ENCODE assay signal across 25 cellular contexts in genomic region chr3:30193625-30194044, GRCh38.
DNase-seq lines count a peak whose midpoint lies in the region; ATAC-seq, FAIRE-seq and TF ChIP-seq lines count a peak whose summit lies in the region.
"Had no signal": no experiment of that assay in that cellular context is flagged by ENCODE, and none has a peak within 500 bp of the region (broad histone marks: within the 10 kb centered on the region; RNA-seq: fewer than 3 reads in every experiment).

No MANE protein-coding gene starts in this region.

- H3K36me3 ChIP-seq in HepG2 (replicated peaks in 1 of 2; ENCODE audit: control insufficient read depth in 1 of 2, insufficient read depth in 2 of 2, low read length in 2 of 2) (no peaks in the 10 kb centered on the region), right lobe of liver (no peaks in the 10 kb centered on the region), PC-3 (ENCODE audit: low read depth, low read length) (no peaks in the 10 kb centered on the region)

- TF ChIP-seq POLR2A in HepG2 (IDR thresholded peaks at IDR 0.05; ENCODE audit: insufficient read depth in 1 of 2, low read depth in 2 of 2, low read length in 2 of 2) (no peak), right lobe of liver (IDR thresholded peaks at IDR 0.05) (no peak)

- no peak overlapping the region for H3K27ac Mint-ChIP-seq in glutamatergic neuron (ENCODE audit: unreplicated experiment)
- no peak overlapping the region for H3K27ac Mint-ChIP-seq in stimulated activated memory B cell treated with anti-CD40 and anti-IgM and Interleukin-4, amounts not matched to agents 10 μg/mL and 1 μg/mL and 100 μg/mL, for 72 hours
- H3K27ac Mint-ChIP-seq: activated CD4-positive, alpha-beta memory T cell treated with anti-CD3 and anti-CD28 coated beads, Interleukin-2, amount 10 ng/mL, durations not matched to agents 7 days and 5 days; nephron progenitor cell had no signal

- no peaks in the 10 kb centered on the region for H3K9me3 ChIP-seq in HepG2 (ENCODE audit: low read length)
- H3K9me3 ChIP-seq in right lobe of liver, result no peaks in the 10 kb centered on the region
- H3K9me3 ChIP-seq in PC-3 (ENCODE audit: low read length), result no peaks in the 10 kb centered on the region
- H3K9me3 ChIP-seq: body of pancreas, SK-N-SH had no signal

- ATAC-seq in HepG2 (no peak; the same call in 2 of the 3 replicates), right lobe of liver (no peak), PC-3 (peak; percentile 43; the same call in 1 of the 2 replicates), GM18907 (IDR thresholded peaks at IDR 0.05; ENCODE audit: unreplicated experiment) (no peak)
- ATAC-seq in stimulated activated memory B cell treated with anti-CD40 and anti-IgM and Interleukin-4, amounts not matched to agents 10 μg/mL and 1 μg/mL and 100 μg/mL, for 72 hours, result no peak
- ATAC-seq: body of pancreas, left ventricle myocardium superior had no signal

- in situ Hi-C loops in HepG2 (cut with HindIII; ENCODE audit: extremely low pct_ligation_motif_present, low pct_unique_long_range_greater_than_20kb), result loop anchor here (10.0 kb wide), 2 partner anchors 149 to 561 kb away; no protein-coding TSS in a partner anchor
- in situ Hi-C loops in GM13976 (cut with MboI; ENCODE audit: low sequenced_read_pairs, unreplicated experiment), result no loop called here

- no peak for TF ChIP-seq CTCF in HepG2 (CRISPR knock-in tag; IDR thresholded peaks at IDR 0.05)
- TF ChIP-seq CTCF in right lobe of liver (IDR thresholded peaks at IDR 0.05), result no peak
- TF ChIP-seq CTCF in PC-3 (conservative IDR thresholded peaks at IDR 0.05; ENCODE audit: low read depth, low read length), result no peak
- TF ChIP-seq CTCF in glutamatergic neuron (IDR thresholded peaks at IDR 0.05; ENCODE audit: partially characterized antibody, unreplicated experiment), result no peak
- TF ChIP-seq CTCF in GM13976 (IDR thresholded peaks at IDR 0.05; ENCODE audit: borderline replicate concordance, control extremely low read depth, extremely low read depth, insufficient read depth, missing control alignments), result no peak

- H3K27ac ChIP-seq in HepG2 (ENCODE audit: extremely low read length, insufficient read depth, low read length) (no peak overlapping the region), right lobe of liver (no peak overlapping the region), PC-3 (ENCODE audit: low read length) (no peak overlapping the region)
- H3K27ac ChIP-seq: body of pancreas, epithelial cell of prostate had no signal

- no peaks in the 10 kb centered on the region for H3K9me3 Mint-ChIP-seq in glutamatergic neuron (ENCODE audit: unreplicated experiment)
- no peaks in the 10 kb centered on the region for H3K9me3 Mint-ChIP-seq in stimulated activated memory B cell treated with anti-CD40 and anti-IgM and Interleukin-4, amounts not matched to agents 10 μg/mL and 1 μg/mL and 100 μg/mL, for 72 hours
- H3K9me3 Mint-ChIP-seq: activated CD4-positive, alpha-beta memory T cell treated with anti-CD3 and anti-CD28 coated beads, Interleukin-2, amount 10 ng/mL, durations not matched to agents 7 days and 5 days; nephron progenitor cell had no signal

- no peaks in the 10 kb centered on the region for H3K36me3 Mint-ChIP-seq in glutamatergic neuron (ENCODE audit: unreplicated experiment)
- no peaks in the 10 kb centered on the region for H3K36me3 Mint-ChIP-seq in stimulated activated memory B cell treated with anti-CD40 and anti-IgM and Interleukin-4, amounts not matched to agents 10 μg/mL and 1 μg/mL and 100 μg/mL, for 72 hours
- H3K36me3 Mint-ChIP-seq: CD14-positive monocyte had no signal

- H2AFZ ChIP-seq in HepG2 (ENCODE audit: low read length) (no peak overlapping the region), PC-3 (ENCODE audit: low read length) (no peak overlapping the region)

- BruUV-seq in HepG2 (replicated peaks; lab: Mats Ljungman, UMichigan), result no TSS peak
- BruUV-seq in PC-3 (replicated peaks; lab: Mats Ljungman, UMichigan), result no TSS peak

- no peaks in the 10 kb centered on the region for H3K9me2 ChIP-seq in PC-3 (replicated peaks; ENCODE audit: low read length)
- H3K9me2 ChIP-seq: SK-N-SH had no signal

- intact Hi-C loops in HepG2 (cut with micrococcal nuclease; ENCODE audit: unreplicated experiment) (loop anchor here (10.0 kb wide), 1 partner anchor 179 kb away; no protein-coding TSS in a partner anchor), right lobe of liver (cut with DNase I) (loop anchor here in 1 of 2 donors (10.0 kb wide), 1 partner anchor 79 kb away; no protein-coding TSS in a partner anchor), PC-3 (cut with micrococcal nuclease) (no loop called here)

- H3K27me3 Mint-ChIP-seq in glutamatergic neuron (ENCODE audit: unreplicated experiment), result no peaks in the 10 kb centered on the region
- peaks cover 11% of the 10 kb centered on the region for H3K27me3 Mint-ChIP-seq in stimulated activated memory B cell treated with anti-CD40 and anti-IgM and Interleukin-4, amounts not matched to agents 10 μg/mL and 1 μg/mL and 100 μg/mL, for 72 hours

- H3K4me3 Mint-ChIP-seq in glutamatergic neuron (ENCODE audit: unreplicated experiment), result no peak overlapping the region
- H3K4me3 Mint-ChIP-seq in stimulated activated memory B cell treated with anti-CD40 and anti-IgM and Interleukin-4, amounts not matched to agents 10 μg/mL and 1 μg/mL and 100 μg/mL, for 72 hours, result no peak overlapping the region
- H3K4me3 Mint-ChIP-seq: activated CD4-positive, alpha-beta memory T cell treated with anti-CD3 and anti-CD28 coated beads, Interleukin-2, amount 10 ng/mL, durations not matched to agents 7 days and 5 days; CD14-positive monocyte; nephron progenitor cell had no signal

- FAIRE-seq in HepG2 (lab: Jason Lieb, UNC), result no peak
- FAIRE-seq: HTR-8/SVneo, RCC 7860 had no signal

- no peaks in the 10 kb centered on the region for H3F3A ChIP-seq in PC-3 (ENCODE audit: low read length, unreplicated experiment)

- H3K4me2 ChIP-seq in HepG2 (ENCODE audit: low read depth, low read length), result no peak overlapping the region
- no peak overlapping the region for H3K4me2 ChIP-seq in PC-3 (ENCODE audit: low read length)
- H3K4me2 ChIP-seq: SK-N-SH had no signal

- no peaks in the 10 kb centered on the region for H3K4me1 Mint-ChIP-seq in glutamatergic neuron (ENCODE audit: low read depth, unreplicated experiment)
- peaks cover 29% of the 10 kb centered on the region for H3K4me1 Mint-ChIP-seq in stimulated activated memory B cell treated with anti-CD40 and anti-IgM and Interleukin-4, amounts not matched to agents 10 μg/mL and 1 μg/mL and 100 μg/mL, for 72 hours
- H3K4me1 Mint-ChIP-seq: activated CD4-positive, alpha-beta memory T cell treated with anti-CD3 and anti-CD28 coated beads, Interleukin-2, amount 10 ng/mL, durations not matched to agents 7 days and 5 days had no signal

- POLR2A ChIA-PET in HepG2 (lab: Yijun Ruan, JAX) (no interaction called here), PC-3 (lab: Charles Lee; ENCODE audit: unreplicated experiment) (no interaction called here)

- DNase-seq in HepG2 (ENCODE audit: low spot score) (peak; percentile 33), right lobe of liver (no peak), NCI-H2171 (lab: John Stamatoyannopoulos, UW) (peak; percentile 2), PC-3 (no peak), glutamatergic neuron (no peak), GM13976 (ENCODE audit: low spot score) (no peak)
- DNase-seq: ACHN; activated CD4-positive, alpha-beta memory T cell treated with anti-CD3 and anti-CD28 coated beads, Interleukin-2, amount 10 ng/mL, durations not matched to agents 7 days and 5 days; activated effector memory CD4-positive, alpha-beta T cell treated with anti-CD3 and anti-CD28 coated beads, Interleukin-2, amount 50 U/mL, for 16 hours; body of pancreas; HCEC 1CT; left ventricle myocardium superior; midbrain; NCI-H526 treated with DMSO at 0.1 percent for 48 hours; nephron progenitor cell; posterior cingulate gyrus; SK-N-SH; stimulated activated CD8-positive, alpha-beta memory T cell treated with anti-CD3 and anti-CD28 coated beads, Interleukin-4, amount 100 ng/mL, for 48 hours; T-helper 9 cell had no signal

- TF ChIP-seq EP300 in HepG2 (IDR thresholded peaks at IDR 0.05; ENCODE audit: low read depth in 2 of 2, low read length in 2 of 2) (peak in 1 of 2 experiments; percentile 86; a peak in 2 of 4 replicates), HepG2 (CRISPR knock-in tag; IDR thresholded peaks at IDR 0.05; ENCODE audit: borderline replicate concordance) (peak; percentile 60; the same call in 1 of the 2 replicates)

- H3K4me1 ChIP-seq in HepG2 (ENCODE audit: insufficient read depth, low read length) (peaks cover 23% of the 10 kb centered on the region), right lobe of liver (no peaks in the 10 kb centered on the region), PC-3 (ENCODE audit: insufficient read depth, low read length) (peaks cover 12% of the 10 kb centered on the region)

- WGBS in HepG2 (ENCODE audit: low lambda C conversion rate), result 8% methylated on average over 2 of the region's 2 CpGs
- WGBS in right lobe of liver (ENCODE audit: insufficient coverage, low coverage, low lambda C conversion rate, missing lambda C conversion rate), result 22% methylated on average over 2 of the region's 2 CpGs

- H4K20me1 ChIP-seq in HepG2 (ENCODE audit: insufficient read depth, low read length), result no peaks in the 10 kb centered on the region
- H4K20me1 ChIP-seq in PC-3 (ENCODE audit: low read length), result no peaks in the 10 kb centered on the region

- CTCF ChIA-PET in HepG2 (lab: Yijun Ruan, JAX; ENCODE audit: low intra/inter-chr PET ratio, low total read pairs) (no interaction called here), PC-3 (lab: Charles Lee) (no interaction called here)

- TF ChIP-seq RAD21 in HepG2 (CRISPR knock-in tag; IDR thresholded peaks at IDR 0.05), result no peak

- H3K79me2 ChIP-seq in HepG2 (ENCODE audit: insufficient read depth, low read length) (no peaks in the 10 kb centered on the region), PC-3 (ENCODE audit: low read length) (no peaks in the 10 kb centered on the region)

- no peaks in the 10 kb centered on the region; a peak in 1 of 5 replicates for H3K27me3 ChIP-seq in HepG2 (ENCODE audit: control insufficient read depth in 1 of 2, insufficient read depth in 2 of 2, low read length in 2 of 2)
- H3K27me3 ChIP-seq in right lobe of liver, result no peaks in the 10 kb centered on the region
- H3K27me3 ChIP-seq in PC-3 (ENCODE audit: low read length), result no peaks in the 10 kb centered on the region
- H3K27me3 ChIP-seq: body of pancreas had no signal

- H3K9ac ChIP-seq in HepG2 (ENCODE audit: insufficient read depth, low read depth, low read length), result no peak overlapping the region
- H3K9ac ChIP-seq in PC-3 (ENCODE audit: low read length), result no peak overlapping the region
- H3K9ac ChIP-seq: SK-N-SH had no signal

- H3K4me3 ChIP-seq in HepG2 (replicated peaks in 1 of 3; ENCODE audit: insufficient read depth in 1 of 3, low read depth in 2 of 3, low read length in 3 of 3), result no peak overlapping the region
- H3K4me3 ChIP-seq in right lobe of liver, result no peak overlapping the region
- no peak overlapping the region for H3K4me3 ChIP-seq in PC-3 (ENCODE audit: low read length)
- H3K4me3 ChIP-seq: body of pancreas had no signal

TF ChIP-seq in HepG2, 621 proteins besides CTCF, POLR2A, EP300 and RAD21 (continues in another document):
- TF ChIP-seq HNF4A (CRISPR knock-in tag; IDR thresholded peaks at IDR 0.05) (peak; percentile 45; the same call in 1 of the 2 replicates), NCOA2 (CRISPR knock-in tag; IDR thresholded peaks at IDR 0.05) (peak; percentile 90), ZNF644 (CRISPR knock-in tag; IDR thresholded peaks at IDR 0.05; ENCODE audit: low read depth) (peak; percentile 70; the same call in 1 of the 2 replicates), SIN3B (IDR thresholded peaks at IDR 0.05; ENCODE audit: low read length) (no peak)

Comparison
In these comparisons a context has a peak if more than half of its experiments do, and no peak if none do; other contexts are left out.
1. DNase-seq: peak in HepG2 (single experiment) and NCI-H2171 (single experiment); none in right lobe of liver (0 of 3), PC-3 (single experiment), glutamatergic neuron (single experiment) and GM13976 (single experiment).